Comparison of ENCODE assay signal across 19 cellular contexts in the genomic region with DNA sequence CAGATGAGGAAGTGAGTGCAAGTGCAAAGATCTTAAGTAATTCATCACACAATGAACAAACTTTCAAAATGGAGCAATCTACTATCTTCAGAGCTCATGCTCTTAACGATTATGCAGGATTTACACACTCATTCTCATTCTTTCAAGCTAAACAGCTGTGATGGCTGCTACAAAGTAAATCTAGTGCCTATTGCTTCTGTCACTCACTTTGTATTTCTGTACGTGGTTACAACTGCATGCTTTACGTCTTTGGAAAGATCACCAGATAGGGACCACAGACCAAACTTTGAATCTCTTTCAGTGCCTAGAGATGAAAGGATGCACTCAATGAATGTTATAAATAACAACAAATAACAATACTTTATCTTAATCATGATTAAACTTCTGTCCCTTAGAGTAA.
"Had no signal": no experiment of that assay in that cellular context is flagged by ENCODE, and none has a peak within 500 bp of the region (broad histone marks: within the 10 kb centered on the region; RNA-seq: fewer than 3 reads in every experiment).

No MANE protein-coding gene starts in this region.

- ATAC-seq: esophagus mucosa; gastrocnemius medialis; left lobe of liver; right lobe of liver; stimulated activated effector memory CD8-positive, alpha-beta T cell treated with anti-CD3 and anti-CD28 coated beads, Interleukin-12 subunit alpha, Interleukin-12 subunit beta, amount 100 ng/mL, for 72 hours had no signal

- DNase-seq: colonic mucosa; effector CD8-positive, alpha-beta T cell; endodermal cell; foreskin fibroblast; gastrocnemius medialis; head of caudate nucleus; kidney; naive B cell; right lobe of liver; stimulated activated CD4-positive, alpha-beta T cell treated with anti-CD3 and anti-CD28 coated beads, Interleukin-12 subunit alpha, Interleukin-12 subunit beta, amount 100 ng/mL, for 4 hours; stimulated activated CD4-positive, alpha-beta T cell treated with anti-CD3 and anti-CD28 coated beads, Interleukin-1b, Interleukin-23, amount 100 ng/mL, for 48 hours; stimulated activated CD4-positive, alpha-beta T cell treated with anti-CD3 and anti-CD28 coated beads, Interleukin-4, amount 100 ng/mL, for 24 hours; stimulated activated naive CD4-positive, alpha-beta T cell treated with Interleukin-2 at 50 U/mL for 16 hours; stomach; thyroid gland; trophoblast cell had no signal
